In the genomic region with DNA sequence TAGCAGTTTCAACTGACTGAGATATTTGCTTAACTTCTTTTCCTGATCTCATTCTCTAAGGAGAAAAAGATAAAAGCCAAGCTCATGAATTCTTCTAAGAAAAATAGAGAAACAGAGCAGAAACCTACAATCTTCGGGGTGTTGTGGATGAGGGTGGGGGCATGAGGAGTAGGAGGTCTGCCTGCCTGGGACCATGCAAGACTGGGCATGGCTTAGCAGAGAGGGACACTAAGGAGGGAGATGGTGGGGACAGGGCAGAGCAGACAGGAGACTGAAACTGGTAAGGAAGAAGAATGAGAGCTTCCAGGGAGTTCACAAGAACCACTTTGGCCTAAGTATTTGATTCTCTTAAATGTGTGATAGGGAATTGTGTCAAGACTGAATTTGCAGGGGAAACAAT, we compare ENCODE assay signal across 35 cellular contexts.
"Had no signal": no experiment of that assay in that cellular context is flagged by ENCODE, and none has a peak within 500 bp of the region (broad histone marks: within the 10 kb centered on the region; RNA-seq: fewer than 3 reads in every experiment).

No MANE protein-coding gene starts in this region.

- DNase-seq: activated B cell treated with CpG ODN at 0.5 μM for 24 hours; activated CD4-positive, alpha-beta memory T cell treated with anti-CD3 and anti-CD28 coated beads for 36 hours; activated CD4-positive, alpha-beta T cell treated with anti-CD3 and anti-CD28 coated beads for 4 hours; activated CD4-positive, alpha-beta T cell treated with anti-CD3 and anti-CD28 coated beads, Interleukin-2, amount 10 ng/mL, durations not matched to agents 24 days and 14 days; activated CD4-positive, alpha-beta T cell treated with anti-CD3 and anti-CD28 coated beads, Interleukin-2, amount 50 U/mL, for 1 hour; activated CD4-positive, alpha-beta T cell treated with anti-CD3 and anti-CD28 coated beads, Interleukin-2, amount 50 U/mL, for 4 hours; activated CD4-positive, CD25-positive, alpha-beta regulatory T cell treated with anti-CD3 and anti-CD28 coated beads, Interleukin-2, amount 50 U/mL, for 72 hours; activated CD8-positive, alpha-beta memory T cell treated with anti-CD3 and anti-CD28 coated beads, Interleukin-2, amount 50 U/mL, for 4 hours; activated CD8-positive, alpha-beta T cell treated with anti-CD3 and anti-CD28 coated beads for 36 hours; activated effector memory CD4-positive, alpha-beta T cell treated with anti-CD3 and anti-CD28 coated beads, Interleukin-2, amount 50 U/mL, for 16 hours; activated gamma-delta T cell treated with Interleukin-2 at 50 U/mL for 16 hours; activated naive CD4-positive, alpha-beta T cell; activated naive CD4-positive, alpha-beta T cell treated with anti-CD3 and anti-CD28 coated beads, Interleukin-2, amount 50 U/mL, for 16 hours; activated naive CD8-positive, alpha-beta T cell treated with anti-CD3 and anti-CD28 coated beads for 36 hours; activated T-cell treated with anti-CD3 and anti-CD28 coated beads for 4 hours; activated T-cell treated with anti-CD3 and anti-CD28 coated beads, Interleukin-2, amount 50 U/mL, for 1 hour; activated T-cell treated with anti-CD3 and anti-CD28 coated beads, Interleukin-2, amount 50 U/mL, for 4 hours; activated T-cell treated with anti-CD3 and anti-CD28 coated beads, Interleukin-2, amount 50 U/mL, for 72 hours; adrenal gland; amniotic stem cell; aorta; body of pancreas; brain microvascular endothelial cell; central memory CD4-positive, alpha-beta T cell; SW 1271; T-helper 1 cell; T-helper 2 cell; T-helper 9 cell had no signal

- H3K27me3 ChIP-seq: adrenal gland, body of pancreas, brain microvascular endothelial cell, breast epithelium had no signal

- H3K4me1 Mint-ChIP-seq: activated B cell treated with CpG ODN at 0.5 μM for 24 hours; activated CD4-positive, alpha-beta T cell treated with anti-CD3 and anti-CD28 coated beads, Interleukin-2, amount 10 ng/mL, durations not matched to agents 24 days and 14 days; activated naive CD8-positive, alpha-beta T cell treated with anti-CD3 and anti-CD28 coated beads for 36 hours; activated T-helper 17 cell treated with anti-CD3 and anti-CD28 coated beads, Interleukin-2, amount 50 U/mL, for 72 hours had no signal

- H3K4me3 ChIP-seq: adrenal gland, body of pancreas, breast epithelium had no signal

- H3K36me3 Mint-ChIP-seq: activated CD4-positive, alpha-beta memory T cell treated with anti-CD3 and anti-CD28 coated beads for 36 hours; activated naive CD4-positive, alpha-beta T cell treated with anti-CD3 and anti-CD28 coated beads, Interleukin-2, amount 50 U/mL, for 72 hours; activated naive CD8-positive, alpha-beta T cell treated with anti-CD3 and anti-CD28 coated beads for 36 hours had no signal

- H3K9me3 ChIP-seq: adrenal gland, body of pancreas, breast epithelium had no signal

- H3K27ac ChIP-seq: adrenal gland, body of pancreas, brain microvascular endothelial cell, breast epithelium, VCaP had no signal

- H3K4me1 ChIP-seq: adrenal gland, body of pancreas, breast epithelium had no signal

- H3K27ac Mint-ChIP-seq: activated B cell treated with CpG ODN at 0.5 μM for 24 hours; activated CD4-positive, alpha-beta memory T cell treated with anti-CD3 and anti-CD28 coated beads for 36 hours; activated CD4-positive, alpha-beta T cell treated with anti-CD3 and anti-CD28 coated beads, Interleukin-2, amount 10 ng/mL, durations not matched to agents 24 days and 14 days; activated CD8-positive, alpha-beta T cell treated with anti-CD3 and anti-CD28 coated beads for 36 hours; activated naive CD4-positive, alpha-beta T cell treated with anti-CD3 and anti-CD28 coated beads, Interleukin-2, amount 50 U/mL, for 72 hours; activated naive CD8-positive, alpha-beta T cell treated with anti-CD3 and anti-CD28 coated beads for 36 hours; activated T-cell treated with anti-CD3 and anti-CD28 coated beads, Interleukin-2, amount 50 U/mL, for 72 hours; activated T-helper 1 cell treated with anti-CD3 and anti-CD28 coated beads, Interleukin-12 subunit alpha, Interleukin-12 subunit beta, Interleukin-2, Interleukin-4 antibody, amounts not matched to agents 30 ng/mL and 10 ng/mL and 1 ng/mL, durations not matched to agents 14 hours and 24 hours and 36 hours; activated T-helper 17 cell treated with anti-CD3 and anti-CD28 coated beads, Interleukin-2, amount 50 U/mL, for 72 hours; T-helper 1 cell treated with Interleukin-12 subunit alpha and Interleukin-12 subunit beta and Interleukin-4 antibody, amounts not matched to agents 30 μg/mL and 1 μg/mL, for 36 hours; T-helper 2 cell treated with Interferon-gamma antibody and Interleukin-4, amounts not matched to agents 5 μg/mL and 100 μg/mL, for 36 hours had no signal

- H3K9me3 Mint-ChIP-seq: activated B cell treated with CpG ODN at 0.5 μM for 24 hours; activated CD4-positive, alpha-beta memory T cell treated with anti-CD3 and anti-CD28 coated beads for 36 hours; activated CD4-positive, alpha-beta T cell treated with anti-CD3 and anti-CD28 coated beads, Interleukin-2, amount 10 ng/mL, durations not matched to agents 24 days and 14 days; activated CD8-positive, alpha-beta T cell treated with anti-CD3 and anti-CD28 coated beads for 36 hours; activated naive CD4-positive, alpha-beta T cell treated with anti-CD3 and anti-CD28 coated beads, Interleukin-2, amount 50 U/mL, for 72 hours; activated naive CD8-positive, alpha-beta T cell treated with anti-CD3 and anti-CD28 coated beads for 36 hours; activated T-cell treated with anti-CD3 and anti-CD28 coated beads, Interleukin-2, amount 50 U/mL, for 4 hours; activated T-cell treated with anti-CD3 and anti-CD28 coated beads, Interleukin-2, amount 50 U/mL, for 72 hours; activated T-helper 1 cell treated with anti-CD3 and anti-CD28 coated beads, Interleukin-12 subunit alpha, Interleukin-12 subunit beta, Interleukin-2, Interleukin-4 antibody, amounts not matched to agents 30 ng/mL and 10 ng/mL and 1 ng/mL, durations not matched to agents 14 hours and 24 hours and 36 hours; activated T-helper 17 cell treated with anti-CD3 and anti-CD28 coated beads, Interleukin-2, amount 50 U/mL, for 72 hours; T-helper 1 cell treated with Interleukin-12 subunit alpha and Interleukin-12 subunit beta and Interleukin-4 antibody, amounts not matched to agents 30 μg/mL and 1 μg/mL, for 36 hours; T-helper 2 cell treated with Interferon-gamma antibody and Interleukin-4, amounts not matched to agents 5 μg/mL and 100 μg/mL, for 36 hours had no signal

- ATAC-seq: activated CD8-positive, alpha-beta T cell treated with anti-CD3 and anti-CD28 coated beads for 36 hours; activated naive CD4-positive, alpha-beta T cell treated with anti-CD3 and anti-CD28 coated beads, Interleukin-2, amount 50 U/mL, for 72 hours; activated T-cell treated with anti-CD3 and anti-CD28 coated beads, Interleukin-2, amount 50 U/mL, for 4 hours; activated T-cell treated with anti-CD3 and anti-CD28 coated beads, Interleukin-2, amount 50 U/mL, for 72 hours; activated T-helper 17 cell treated with anti-CD3 and anti-CD28 coated beads, Interleukin-2, amount 50 U/mL, for 72 hours; body of pancreas had no signal

- H3K4me3 Mint-ChIP-seq: activated B cell treated with CpG ODN at 0.5 μM for 24 hours; activated CD4-positive, alpha-beta memory T cell treated with anti-CD3 and anti-CD28 coated beads for 36 hours; activated CD4-positive, alpha-beta T cell treated with anti-CD3 and anti-CD28 coated beads, Interleukin-2, amount 10 ng/mL, durations not matched to agents 24 days and 14 days; activated CD8-positive, alpha-beta T cell treated with anti-CD3 and anti-CD28 coated beads for 36 hours; activated naive CD8-positive, alpha-beta T cell treated with anti-CD3 and anti-CD28 coated beads for 36 hours; activated T-cell treated with anti-CD3 and anti-CD28 coated beads, Interleukin-2, amount 50 U/mL, for 4 hours; activated T-cell treated with anti-CD3 and anti-CD28 coated beads, Interleukin-2, amount 50 U/mL, for 72 hours; activated T-helper 1 cell treated with anti-CD3 and anti-CD28 coated beads, Interleukin-12 subunit alpha, Interleukin-12 subunit beta, Interleukin-2, Interleukin-4 antibody, amounts not matched to agents 30 ng/mL and 10 ng/mL and 1 ng/mL, durations not matched to agents 14 hours and 24 hours and 36 hours; activated T-helper 17 cell treated with anti-CD3 and anti-CD28 coated beads, Interleukin-2, amount 50 U/mL, for 72 hours; T-helper 1 cell treated with Interleukin-12 subunit alpha and Interleukin-12 subunit beta and Interleukin-4 antibody, amounts not matched to agents 30 μg/mL and 1 μg/mL, for 36 hours; T-helper 2 cell treated with Interferon-gamma antibody and Interleukin-4, amounts not matched to agents 5 μg/mL and 100 μg/mL, for 36 hours had no signal

- H3K36me3 ChIP-seq: adrenal gland, brain microvascular endothelial cell, breast epithelium had no signal
